In the genomic region with DNA sequence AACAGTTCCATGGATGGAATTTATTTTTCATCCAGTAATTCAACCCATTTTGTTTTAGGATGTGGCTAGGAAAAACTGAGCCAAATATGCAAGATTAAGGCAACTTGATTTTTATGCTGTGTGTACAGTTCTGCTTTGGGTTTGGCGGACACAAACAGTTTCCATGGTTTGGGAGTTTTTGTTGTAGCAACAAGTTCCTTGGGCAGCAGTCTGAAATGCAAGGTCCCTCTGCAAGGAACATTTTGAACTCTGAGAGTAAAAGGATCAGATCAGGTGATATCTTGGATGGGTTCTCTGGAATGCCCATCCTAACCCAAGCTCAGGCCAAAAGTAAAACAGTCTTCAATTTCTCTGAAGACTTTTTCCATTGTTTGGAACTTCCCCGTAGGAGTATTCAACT, we compare ENCODE assay signal across 1 cellular context.
TF ChIP-seq lines count a peak whose summit lies in the region.

No MANE protein-coding gene starts in this region.

TF ChIP-seq in GM23338, 12 proteins besides CTCF, POLR2A, EP300 and RAD21 (continued from another document):
- TF ChIP-seq, protein P1, sequence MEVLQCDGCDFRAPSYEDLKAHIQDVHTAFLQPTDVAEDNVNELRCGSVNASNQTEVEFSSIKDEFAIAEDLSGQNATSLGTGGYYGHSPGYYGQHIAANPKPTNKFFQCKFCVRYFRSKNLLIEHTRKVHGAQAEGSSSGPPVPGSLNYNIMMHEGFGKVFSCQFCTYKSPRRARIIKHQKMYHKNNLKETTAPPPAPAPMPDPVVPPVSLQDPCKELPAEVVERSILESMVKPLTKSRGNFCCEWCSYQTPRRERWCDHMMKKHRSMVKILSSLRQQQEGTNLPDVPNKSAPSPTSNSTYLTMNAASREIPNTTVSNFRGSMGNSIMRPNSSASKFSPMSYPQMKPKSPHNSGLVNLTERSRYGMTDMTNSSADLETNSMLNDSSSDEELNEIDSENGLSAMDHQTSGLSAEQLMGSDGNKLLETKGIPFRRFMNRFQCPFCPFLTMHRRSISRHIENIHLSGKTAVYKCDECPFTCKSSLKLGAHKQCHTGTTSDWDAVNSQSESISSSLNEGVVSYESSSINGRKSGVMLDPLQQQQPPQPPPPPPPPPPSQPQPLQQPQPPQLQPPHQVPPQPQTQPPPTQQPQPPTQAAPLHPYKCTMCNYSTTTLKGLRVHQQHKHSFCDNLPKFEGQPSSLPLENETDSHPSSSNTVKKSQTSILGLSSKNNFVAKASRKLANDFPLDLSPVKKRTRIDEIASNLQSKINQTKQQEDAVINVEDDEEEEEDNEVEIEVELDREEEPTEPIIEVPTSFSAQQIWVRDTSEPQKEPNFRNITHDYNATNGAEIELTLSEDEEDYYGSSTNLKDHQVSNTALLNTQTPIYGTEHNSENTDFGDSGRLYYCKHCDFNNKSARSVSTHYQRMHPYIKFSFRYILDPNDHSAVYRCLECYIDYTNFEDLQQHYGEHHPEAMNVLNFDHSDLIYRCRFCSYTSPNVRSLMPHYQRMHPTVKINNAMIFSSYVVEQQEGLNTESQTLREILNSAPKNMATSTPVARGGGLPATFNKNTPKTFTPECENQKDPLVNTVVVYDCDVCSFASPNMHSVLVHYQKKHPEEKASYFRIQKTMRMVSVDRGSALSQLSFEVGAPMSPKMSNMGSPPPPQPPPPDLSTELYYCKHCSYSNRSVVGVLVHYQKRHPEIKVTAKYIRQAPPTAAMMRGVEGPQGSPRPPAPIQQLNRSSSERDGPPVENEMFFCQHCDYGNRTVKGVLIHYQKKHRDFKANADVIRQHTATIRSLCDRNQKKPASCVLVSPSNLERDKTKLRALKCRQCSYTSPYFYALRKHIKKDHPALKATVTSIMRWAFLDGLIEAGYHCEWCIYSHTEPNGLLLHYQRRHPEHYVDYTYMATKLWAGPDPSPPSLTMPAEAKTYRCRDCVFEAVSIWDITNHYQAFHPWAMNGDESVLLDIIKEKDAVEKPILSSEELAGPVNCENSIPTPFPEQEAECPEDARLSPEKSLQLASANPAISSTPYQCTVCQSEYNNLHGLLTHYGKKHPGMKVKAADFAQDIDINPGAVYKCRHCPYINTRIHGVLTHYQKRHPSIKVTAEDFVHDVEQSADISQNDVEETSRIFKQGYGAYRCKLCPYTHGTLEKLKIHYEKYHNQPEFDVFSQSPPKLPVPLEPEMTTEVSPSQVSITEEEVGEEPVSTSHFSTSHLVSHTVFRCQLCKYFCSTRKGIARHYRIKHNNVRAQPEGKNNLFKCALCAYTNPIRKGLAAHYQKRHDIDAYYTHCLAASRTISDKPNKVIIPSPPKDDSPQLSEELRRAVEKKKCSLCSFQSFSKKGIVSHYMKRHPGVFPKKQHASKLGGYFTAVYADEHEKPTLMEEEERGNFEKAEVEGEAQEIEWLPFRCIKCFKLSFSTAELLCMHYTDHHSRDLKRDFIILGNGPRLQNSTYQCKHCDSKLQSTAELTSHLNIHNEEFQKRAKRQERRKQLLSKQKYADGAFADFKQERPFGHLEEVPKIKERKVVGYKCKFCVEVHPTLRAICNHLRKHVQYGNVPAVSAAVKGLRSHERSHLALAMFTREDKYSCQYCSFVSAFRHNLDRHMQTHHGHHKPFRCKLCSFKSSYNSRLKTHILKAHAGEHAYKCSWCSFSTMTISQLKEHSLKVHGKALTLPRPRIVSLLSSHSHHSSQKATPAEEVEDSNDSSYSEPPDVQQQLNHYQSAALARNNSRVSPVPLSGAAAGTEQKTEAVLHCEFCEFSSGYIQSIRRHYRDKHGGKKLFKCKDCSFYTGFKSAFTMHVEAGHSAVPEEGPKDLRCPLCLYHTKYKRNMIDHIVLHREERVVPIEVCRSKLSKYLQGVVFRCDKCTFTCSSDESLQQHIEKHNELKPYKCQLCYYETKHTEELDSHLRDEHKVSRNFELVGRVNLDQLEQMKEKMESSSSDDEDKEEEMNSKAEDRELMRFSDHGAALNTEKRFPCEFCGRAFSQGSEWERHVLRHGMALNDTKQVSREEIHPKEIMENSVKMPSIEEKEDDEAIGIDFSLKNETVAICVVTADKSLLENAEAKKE (CRISPR knock-in tag; IDR thresholded peaks at IDR 0.05) = no peak
- no peak for TF ChIP-seq JUNB (IDR thresholded peaks at IDR 0.05; ENCODE audit: unreplicated experiment)
- no peak for TF ChIP-seq ZNF114 (CRISPR knock-in tag; IDR thresholded peaks at IDR 0.05)
- no peak for TF ChIP-seq EZH2 (IDR thresholded peaks at IDR 0.05; ENCODE audit: low read depth, unreplicated experiment)
- TF ChIP-seq CREB1 (CRISPR knock-in tag; IDR thresholded peaks at IDR 0.05; ENCODE audit: low read depth) = no peak
- TF ChIP-seq, protein P2, sequence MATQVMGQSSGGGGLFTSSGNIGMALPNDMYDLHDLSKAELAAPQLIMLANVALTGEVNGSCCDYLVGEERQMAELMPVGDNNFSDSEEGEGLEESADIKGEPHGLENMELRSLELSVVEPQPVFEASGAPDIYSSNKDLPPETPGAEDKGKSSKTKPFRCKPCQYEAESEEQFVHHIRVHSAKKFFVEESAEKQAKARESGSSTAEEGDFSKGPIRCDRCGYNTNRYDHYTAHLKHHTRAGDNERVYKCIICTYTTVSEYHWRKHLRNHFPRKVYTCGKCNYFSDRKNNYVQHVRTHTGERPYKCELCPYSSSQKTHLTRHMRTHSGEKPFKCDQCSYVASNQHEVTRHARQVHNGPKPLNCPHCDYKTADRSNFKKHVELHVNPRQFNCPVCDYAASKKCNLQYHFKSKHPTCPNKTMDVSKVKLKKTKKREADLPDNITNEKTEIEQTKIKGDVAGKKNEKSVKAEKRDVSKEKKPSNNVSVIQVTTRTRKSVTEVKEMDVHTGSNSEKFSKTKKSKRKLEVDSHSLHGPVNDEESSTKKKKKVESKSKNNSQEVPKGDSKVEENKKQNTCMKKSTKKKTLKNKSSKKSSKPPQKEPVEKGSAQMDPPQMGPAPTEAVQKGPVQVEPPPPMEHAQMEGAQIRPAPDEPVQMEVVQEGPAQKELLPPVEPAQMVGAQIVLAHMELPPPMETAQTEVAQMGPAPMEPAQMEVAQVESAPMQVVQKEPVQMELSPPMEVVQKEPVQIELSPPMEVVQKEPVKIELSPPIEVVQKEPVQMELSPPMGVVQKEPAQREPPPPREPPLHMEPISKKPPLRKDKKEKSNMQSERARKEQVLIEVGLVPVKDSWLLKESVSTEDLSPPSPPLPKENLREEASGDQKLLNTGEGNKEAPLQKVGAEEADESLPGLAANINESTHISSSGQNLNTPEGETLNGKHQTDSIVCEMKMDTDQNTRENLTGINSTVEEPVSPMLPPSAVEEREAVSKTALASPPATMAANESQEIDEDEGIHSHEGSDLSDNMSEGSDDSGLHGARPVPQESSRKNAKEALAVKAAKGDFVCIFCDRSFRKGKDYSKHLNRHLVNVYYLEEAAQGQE (IDR thresholded peaks at IDR 0.05; ENCODE audit: unreplicated experiment) = no peak
- TF ChIP-seq NANOG (IDR thresholded peaks at IDR 0.05; ENCODE audit: borderline replicate concordance) = no peak
- TF ChIP-seq EZH2phosphoT487 (IDR thresholded peaks at IDR 0.05; ENCODE audit: unreplicated experiment) = no peak
- TF ChIP-seq ZNF331 (CRISPR knock-in tag; IDR thresholded peaks at IDR 0.05; ENCODE audit: low read depth) = no peak
